Comparison of ENCODE assay signal across 26 cellular contexts in the genomic region with DNA sequence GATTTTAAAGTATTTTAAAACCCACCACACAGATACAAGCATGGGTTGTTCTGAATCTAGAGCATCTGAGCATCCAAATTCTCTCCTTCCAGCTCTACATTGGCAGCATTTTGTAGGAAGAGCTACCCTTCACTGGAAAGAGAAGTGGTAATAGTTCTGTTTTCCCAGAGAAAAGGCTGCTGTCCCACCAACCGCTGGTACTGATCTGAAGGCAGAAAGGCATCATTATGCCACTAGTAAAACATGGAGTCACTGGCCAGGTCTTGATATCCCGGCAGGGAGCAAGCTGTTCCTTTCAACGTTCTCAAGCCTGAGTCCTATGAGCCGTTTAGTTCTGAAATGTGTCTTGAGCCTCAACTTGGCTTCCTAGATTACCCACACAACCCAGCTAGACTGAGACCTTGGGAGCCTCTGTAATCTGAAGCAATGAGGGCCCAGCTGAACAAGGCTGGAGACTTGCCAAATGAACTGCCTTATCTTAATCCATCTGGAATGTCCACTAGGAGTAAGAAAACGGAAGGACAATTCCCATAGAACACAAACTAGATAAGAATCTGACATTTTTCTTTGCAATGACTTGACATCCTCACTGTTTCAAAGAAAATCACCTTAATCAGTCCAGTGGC.
DNase-seq lines count a peak whose midpoint lies in the region; ATAC-seq and TF ChIP-seq lines count a peak whose summit lies in the region.
"Had no signal": no experiment of that assay in that cellular context is flagged by ENCODE, and none has a peak within 500 bp of the region (broad histone marks: within the 10 kb centered on the region; RNA-seq: fewer than 3 reads in every experiment).

No MANE protein-coding gene starts in this region.

- H3F3A ChIP-seq in GM23338 (replicated peaks; ENCODE audit: low read depth) = no peaks in the 10 kb centered on the region

- H3K36me3 ChIP-seq in GM23338 (ENCODE audit: insufficient read depth) (no peaks in the 10 kb centered on the region), hepatocyte (replicated peaks; ENCODE audit: insufficient read depth, low read depth) (no peaks in the 10 kb centered on the region)
- H3K36me3 ChIP-seq: neural progenitor cell, tibial artery, WERI-Rb-1 had no signal

- H3K4me1 Mint-ChIP-seq in GM23338 = no peaks in the 10 kb centered on the region
- H3K4me1 Mint-ChIP-seq: activated CD4-positive, alpha-beta T cell treated with anti-CD3 and anti-CD28 coated beads, Interleukin-2, amount 10 ng/mL, durations not matched to agents 24 days and 14 days; activated naive CD4-positive, alpha-beta T cell treated with anti-CD3 and anti-CD28 coated beads, Interleukin-2, amount 10 ng/mL, durations not matched to agents 7 days and 5 days; neural progenitor cell; stimulated activated naive CD8-positive, alpha-beta T cell treated with anti-CD3 and anti-CD28 coated beads, Interleukin-15, amount 100 ng/mL, for 72 hours had no signal

- H3K4me3 ChIP-seq in GM23338 = no peak overlapping the region
- no peak overlapping the region for H3K4me3 ChIP-seq in hepatocyte
- H3K4me3 ChIP-seq: neural progenitor cell, tibial artery had no signal

- H3K9me3 ChIP-seq in hepatocyte (ENCODE audit: low read depth) = no peaks in the 10 kb centered on the region
- H3K9me3 ChIP-seq: tibial artery had no signal

- no peaks in the 10 kb centered on the region for H3K27me3 ChIP-seq in GM23338 (ENCODE audit: insufficient read depth)
- no peaks in the 10 kb centered on the region for H3K27me3 ChIP-seq in hepatocyte
- H3K27me3 ChIP-seq: neural progenitor cell, tibial artery had no signal

- no peaks in the 10 kb centered on the region for H3K9me2 ChIP-seq in GM23338 (ENCODE audit: insufficient read depth)
- H3K9me2 ChIP-seq in hepatocyte (replicated peaks; ENCODE audit: insufficient read depth) = no peaks in the 10 kb centered on the region

- H3K4me2 ChIP-seq in GM23338 (no peak overlapping the region), hepatocyte (no peak overlapping the region)
- H3K4me2 ChIP-seq: neural progenitor cell had no signal

- no peak overlapping the region for H3K27ac ChIP-seq in GM23338 (ENCODE audit: low read depth)
- no peak overlapping the region for H3K27ac ChIP-seq in hepatocyte
- H3K27ac ChIP-seq: C4-2B, neural progenitor cell, tibial artery, WERI-Rb-1 had no signal

- H3K27ac Mint-ChIP-seq in GM23338 = no peak overlapping the region
- H3K27ac Mint-ChIP-seq: activated CD4-positive, alpha-beta T cell treated with anti-CD3 and anti-CD28 coated beads, Interleukin-2, amount 10 ng/mL, durations not matched to agents 24 days and 14 days; activated naive CD4-positive, alpha-beta T cell treated with anti-CD3 and anti-CD28 coated beads, Interleukin-2, amount 10 ng/mL, durations not matched to agents 7 days and 5 days; dendritic cell treated with granulocyte-macrophage colony-stimulating factor and Interleukin-4, amounts not matched to agents 40 ng/mL and 50 ng/mL, for 4 days; neural progenitor cell; stimulated activated naive CD8-positive, alpha-beta T cell treated with anti-CD3 and anti-CD28 coated beads, Interleukin-15, amount 100 ng/mL, for 72 hours had no signal

- H3K36me3 Mint-ChIP-seq in GM23338 (ENCODE audit: low read depth) = no peaks in the 10 kb centered on the region
- H3K36me3 Mint-ChIP-seq: activated naive CD4-positive, alpha-beta T cell treated with anti-CD3 and anti-CD28 coated beads, Interleukin-2, amount 10 ng/mL, durations not matched to agents 7 days and 5 days; neural progenitor cell had no signal

- H2AFZ ChIP-seq in GM23338 (no peak overlapping the region), hepatocyte (no peak overlapping the region)
- H2AFZ ChIP-seq: neural progenitor cell had no signal

- no peaks in the 10 kb centered on the region for H3K27me3 Mint-ChIP-seq in GM23338 (ENCODE audit: insufficient read depth, low read depth, poor library complexity)
- H3K27me3 Mint-ChIP-seq: activated naive CD4-positive, alpha-beta T cell treated with anti-CD3 and anti-CD28 coated beads, Interleukin-2, amount 10 ng/mL, durations not matched to agents 7 days and 5 days; dendritic cell treated with granulocyte-macrophage colony-stimulating factor and Interleukin-4, amounts not matched to agents 40 ng/mL and 50 ng/mL, for 4 days had no signal

- no peak overlapping the region for H3K4me3 Mint-ChIP-seq in GM23338
- H3K4me3 Mint-ChIP-seq: activated CD4-positive, alpha-beta T cell treated with anti-CD3 and anti-CD28 coated beads, Interleukin-2, amount 10 ng/mL, durations not matched to agents 24 days and 14 days; activated naive CD4-positive, alpha-beta T cell treated with anti-CD3 and anti-CD28 coated beads, Interleukin-2, amount 10 ng/mL, durations not matched to agents 7 days and 5 days; dendritic cell treated with granulocyte-macrophage colony-stimulating factor and Interleukin-4, amounts not matched to agents 40 ng/mL and 50 ng/mL, for 4 days; neural progenitor cell; stimulated activated naive CD8-positive, alpha-beta T cell treated with anti-CD3 and anti-CD28 coated beads, Interleukin-15, amount 100 ng/mL, for 72 hours had no signal

- WGBS in hepatocyte (ENCODE audit: low lambda C conversion rate, missing lambda C conversion rate) = 64% methylated on average over 5 of the region's 5 CpGs

- no peak for ATAC-seq in GM23338
- no peak for ATAC-seq in HG03457 (IDR thresholded peaks at IDR 0.05; ENCODE audit: unreplicated experiment)
- no peak for ATAC-seq in GM19023 (IDR thresholded peaks at IDR 0.05; ENCODE audit: unreplicated experiment)
- ATAC-seq: sciatic nerve; stimulated activated naive CD8-positive, alpha-beta T cell treated with anti-CD3 and anti-CD28 coated beads, Interleukin-15, amount 100 ng/mL, for 72 hours had no signal

- TF ChIP-seq CTCF in GM23338 (conservative IDR thresholded peaks at IDR 0.05; ENCODE audit: low read depth in 2 of 2) (no peak), hepatocyte (IDR thresholded peaks at IDR 0.05; ENCODE audit: poor library complexity) (no peak)

- H4K20me1 ChIP-seq in GM23338 (replicated peaks; ENCODE audit: insufficient read depth) = no peaks in the 10 kb centered on the region
- H4K20me1 ChIP-seq in hepatocyte (ENCODE audit: insufficient read depth, poor library complexity, severe bottlenecking) = no peaks in the 10 kb centered on the region

- peak; percentile 58 for DNase-seq in COLO829 (ENCODE audit: low spot score)
- DNase-seq in GM23338 (ENCODE audit: low spot score) = no peak
- peak; percentile 87 for DNase-seq in M059J (ENCODE audit: low read depth)
- DNase-seq in hepatocyte (ENCODE audit: low spot score) = peak; percentile 11
- no peak for DNase-seq in stimulated activated CD4-positive, alpha-beta T cell treated with anti-CD3 and anti-CD28 coated beads, Interleukin-4, amount 100 ng/mL, for 4 hours
- no peak for DNase-seq in HPDE6-E6E7 (ENCODE audit: extremely low spot score)
- DNase-seq: activated CD4-positive, alpha-beta T cell treated with anti-CD3 and anti-CD28 coated beads, Interleukin-2, amount 10 ng/mL, durations not matched to agents 24 days and 14 days; activated naive CD4-positive, alpha-beta T cell treated with anti-CD3 and anti-CD28 coated beads, Interleukin-2, amount 10 ng/mL, durations not matched to agents 7 days and 5 days; GF-D8; MM.1S; NCI-H1436; NCI-H2107; NCI-H510A; posterior cingulate gyrus; RPMI8226; stimulated activated CD4-positive, alpha-beta T cell treated with anti-CD3 and anti-CD28 coated beads, Interleukin-15, amount 100 ng/mL, for 24 hours; stimulated activated naive CD8-positive, alpha-beta T cell treated with anti-CD3 and anti-CD28 coated beads, Interleukin-15, amount 100 ng/mL, for 72 hours; T-helper 9 cell; tibial artery; WERI-Rb-1 had no signal

- H3K9me3 Mint-ChIP-seq in GM23338 = 0 out of 3 replicates have a peak, but pooled peaks cover under 1% of the 10 kb centered on the region
- H3K9me3 Mint-ChIP-seq: activated CD4-positive, alpha-beta T cell treated with anti-CD3 and anti-CD28 coated beads, Interleukin-2, amount 10 ng/mL, durations not matched to agents 24 days and 14 days; activated naive CD4-positive, alpha-beta T cell treated with anti-CD3 and anti-CD28 coated beads, Interleukin-2, amount 10 ng/mL, durations not matched to agents 7 days and 5 days; neural progenitor cell; stimulated activated naive CD8-positive, alpha-beta T cell treated with anti-CD3 and anti-CD28 coated beads, Interleukin-15, amount 100 ng/mL, for 72 hours had no signal

- no peaks in the 10 kb centered on the region for H3K79me2 ChIP-seq in GM23338 (replicated peaks; ENCODE audit: insufficient read depth)
- no peaks in the 10 kb centered on the region for H3K79me2 ChIP-seq in hepatocyte

- no peaks in the 10 kb centered on the region for H3K4me1 ChIP-seq in GM23338 (ENCODE audit: insufficient read depth)
- H3K4me1 ChIP-seq in hepatocyte (ENCODE audit: insufficient read depth) = no peaks in the 10 kb centered on the region
- H3K4me1 ChIP-seq: neural progenitor cell, tibial artery had no signal

TF ChIP-seq in GM23338, 12 proteins besides CTCF, POLR2A, EP300 and RAD21:
- no peak for TF ChIP-seq JUNB (IDR thresholded peaks at IDR 0.05; ENCODE audit: unreplicated experiment)
- TF ChIP-seq, protein P1, sequence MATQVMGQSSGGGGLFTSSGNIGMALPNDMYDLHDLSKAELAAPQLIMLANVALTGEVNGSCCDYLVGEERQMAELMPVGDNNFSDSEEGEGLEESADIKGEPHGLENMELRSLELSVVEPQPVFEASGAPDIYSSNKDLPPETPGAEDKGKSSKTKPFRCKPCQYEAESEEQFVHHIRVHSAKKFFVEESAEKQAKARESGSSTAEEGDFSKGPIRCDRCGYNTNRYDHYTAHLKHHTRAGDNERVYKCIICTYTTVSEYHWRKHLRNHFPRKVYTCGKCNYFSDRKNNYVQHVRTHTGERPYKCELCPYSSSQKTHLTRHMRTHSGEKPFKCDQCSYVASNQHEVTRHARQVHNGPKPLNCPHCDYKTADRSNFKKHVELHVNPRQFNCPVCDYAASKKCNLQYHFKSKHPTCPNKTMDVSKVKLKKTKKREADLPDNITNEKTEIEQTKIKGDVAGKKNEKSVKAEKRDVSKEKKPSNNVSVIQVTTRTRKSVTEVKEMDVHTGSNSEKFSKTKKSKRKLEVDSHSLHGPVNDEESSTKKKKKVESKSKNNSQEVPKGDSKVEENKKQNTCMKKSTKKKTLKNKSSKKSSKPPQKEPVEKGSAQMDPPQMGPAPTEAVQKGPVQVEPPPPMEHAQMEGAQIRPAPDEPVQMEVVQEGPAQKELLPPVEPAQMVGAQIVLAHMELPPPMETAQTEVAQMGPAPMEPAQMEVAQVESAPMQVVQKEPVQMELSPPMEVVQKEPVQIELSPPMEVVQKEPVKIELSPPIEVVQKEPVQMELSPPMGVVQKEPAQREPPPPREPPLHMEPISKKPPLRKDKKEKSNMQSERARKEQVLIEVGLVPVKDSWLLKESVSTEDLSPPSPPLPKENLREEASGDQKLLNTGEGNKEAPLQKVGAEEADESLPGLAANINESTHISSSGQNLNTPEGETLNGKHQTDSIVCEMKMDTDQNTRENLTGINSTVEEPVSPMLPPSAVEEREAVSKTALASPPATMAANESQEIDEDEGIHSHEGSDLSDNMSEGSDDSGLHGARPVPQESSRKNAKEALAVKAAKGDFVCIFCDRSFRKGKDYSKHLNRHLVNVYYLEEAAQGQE (IDR thresholded peaks at IDR 0.05; ENCODE audit: unreplicated experiment) = peak; percentile 47

Comparison
In these comparisons a context has a peak if more than half of its experiments do, and no peak if none do; other contexts are left out.
1. DNase-seq: peak in COLO829 (single experiment), M059J (single experiment) and hepatocyte (single experiment); none in GM23338 (single experiment), stimulated activated CD4-positive, alpha-beta T cell treated with anti-CD3 and anti-CD28 coated beads, Interleukin-4, amount 100 ng/mL, for 4 hours (0 of 2) and HPDE6-E6E7 (single experiment).